9 cellular contexts compared by ENCODE assay signal in genomic region chr6:132962936-132963579, GRCh38.
DNase-seq lines count a peak whose midpoint lies in the region; ATAC-seq, FAIRE-seq and TF ChIP-seq lines count a peak whose summit lies in the region.
"Had no signal": no experiment of that assay in that cellular context is flagged by ENCODE, and none has a peak within 500 bp of the region (broad histone marks: within the 10 kb centered on the region; RNA-seq: fewer than 3 reads in every experiment).

No MANE protein-coding gene starts in this region.

- no peak overlapping the region for H3K27ac ChIP-seq in HepG2 (ENCODE audit: extremely low read length, insufficient read depth, low read length)

- H3K27me3 Mint-ChIP-seq in WTC11 (ENCODE audit: low read depth): no peaks in the 10 kb centered on the region

- TF ChIP-seq CTCF in AG04449 (IDR thresholded peaks at IDR 0.05; ENCODE audit: insufficient read depth, low read length, missing control alignments) (peak; percentile 79), WTC11 (IDR thresholded peaks at IDR 0.05) (peak; percentile 74), HepG2 (CRISPR knock-in tag; IDR thresholded peaks at IDR 0.05) (peak; percentile 92)

- peaks cover 25% of the 10 kb centered on the region for H3K4me1 Mint-ChIP-seq in WTC11

- DNase-seq in AG04449 (ENCODE audit: low read depth, low spot score): no peak
- DNase-seq in NCI-H2107 (lab: John Stamatoyannopoulos, UW): peak; percentile 19
- DNase-seq in WTC11 (ENCODE audit: low spot score): peak; percentile 91
- peak; percentile 51 for DNase-seq in cerebellar cortex (ENCODE audit: low spot score)
- peak; percentile 79 for DNase-seq in HepG2 (ENCODE audit: low spot score)
- peak; percentile 21 for DNase-seq in stimulated activated CD8-positive, alpha-beta memory T cell treated with anti-CD3 and anti-CD28 coated beads, Interleukin-12 subunit alpha, Interleukin-12 subunit beta, amount 100 ng/mL, for 24 hours (ENCODE audit: extremely low read depth)

- WGBS in HepG2 (ENCODE audit: low lambda C conversion rate): 44% methylated on average over 6 of the region's 6 CpGs

- in situ Hi-C loops in HepG2 (cut with HindIII; ENCODE audit: extremely low pct_ligation_motif_present, low pct_unique_long_range_greater_than_20kb): loop anchor here (5.0 to 10.0 kb wide), 2 partner anchors 79 to 552 kb away; no protein-coding TSS in a partner anchor

- intact Hi-C loops in HepG2 (cut with micrococcal nuclease; ENCODE audit: unreplicated experiment): loop anchor here (1.0 to 5.0 kb wide), 7 partner anchors 77 to 590 kb away; no protein-coding TSS in a partner anchor

- H3K4me2 ChIP-seq in HepG2 (ENCODE audit: low read depth, low read length): no peak overlapping the region

- H3K79me2 ChIP-seq in HepG2 (ENCODE audit: insufficient read depth, low read length): no peaks in the 10 kb centered on the region

- peaks cover 39% of the 10 kb centered on the region for H3K4me1 ChIP-seq in HepG2 (ENCODE audit: insufficient read depth, low read length)

- no peaks in the 10 kb centered on the region for H3K36me3 ChIP-seq in HepG2 (replicated peaks in 1 of 2; ENCODE audit: control insufficient read depth in 1 of 2, insufficient read depth in 2 of 2, low read length in 2 of 2)

- H4K20me1 ChIP-seq in HepG2 (ENCODE audit: insufficient read depth, low read length): no peaks in the 10 kb centered on the region

- TF ChIP-seq POLR2A in GM18505 (IDR thresholded peaks at IDR 0.05; ENCODE audit: borderline replicate concordance, extremely low read depth, insufficient read depth, insufficient read length) (no peak), HepG2 (IDR thresholded peaks at IDR 0.05; ENCODE audit: insufficient read depth in 1 of 2, low read depth in 2 of 2, low read length in 2 of 2) (no peak)

- H3K27me3 ChIP-seq in HepG2 (ENCODE audit: control insufficient read depth in 1 of 2, insufficient read depth in 2 of 2, low read length in 2 of 2): no peaks in the 10 kb centered on the region

- H3K4me3 ChIP-seq in AG04449 (ENCODE audit: low read depth, low read length): no peak overlapping the region
- no peak overlapping the region for H3K4me3 ChIP-seq in HepG2 (replicated peaks in 1 of 3; ENCODE audit: insufficient read depth in 1 of 3, low read depth in 2 of 3, low read length in 3 of 3)

- TF ChIP-seq RAD21 in HepG2 (CRISPR knock-in tag; IDR thresholded peaks at IDR 0.05): peak; percentile 94

- H3K9me3 ChIP-seq in HepG2 (ENCODE audit: low read length): no peaks in the 10 kb centered on the region

- POLR2A ChIA-PET in AG04449 (lab: Yijun Ruan, JAX) (no interaction called here), WTC11 (lab: Charles Lee) (no interaction called here), HepG2 (lab: Yijun Ruan, JAX) (interaction anchor here (0.7 to 1.0 kb wide), 2 partner anchors 72 to 147 kb away, joined by 3 to 4 read pairs; no protein-coding TSS in a partner anchor)

- TF ChIP-seq EP300 in HepG2 (IDR thresholded peaks at IDR 0.05; ENCODE audit: low read depth in 2 of 2, low read length in 2 of 2) (no peak), HepG2 (CRISPR knock-in tag; IDR thresholded peaks at IDR 0.05; ENCODE audit: borderline replicate concordance) (no peak)

- H3K4me3 Mint-ChIP-seq in WTC11: no peak overlapping the region
- H3K4me3 Mint-ChIP-seq: stimulated activated naive CD8-positive, alpha-beta T cell treated with anti-CD3 and anti-CD28 coated beads, Interleukin-15, Interleukin-2, amounts not matched to agents 100 ng/mL and 50 ng/mL, for 24 hours had no signal

- ATAC-seq in GM18505 (IDR thresholded peaks at IDR 0.05; ENCODE audit: unreplicated experiment) (peak; percentile 77), HG02981 (IDR thresholded peaks at IDR 0.05; ENCODE audit: unreplicated experiment) (peak; percentile 80), WTC11 (peak; percentile 98), HepG2 (peak; percentile 99)

- CTCF ChIA-PET in AG04449 (lab: Yijun Ruan, JAX) (interaction anchor here (0.8 to 2.9 kb wide), 21 partner anchors 9 to 1134 kb away, joined by 3 to 22 read pairs (median 5); no protein-coding TSS in a partner anchor), WTC11 (lab: Charles Lee) (interaction anchor here (0.7 to 3.9 kb wide), 28 partner anchors 9 to 958 kb away, joined by 3 to 56 read pairs (median 4); no protein-coding TSS in a partner anchor), HepG2 (lab: Yijun Ruan, JAX; ENCODE audit: low intra/inter-chr PET ratio, low total read pairs) (interaction anchor here (0.6 to 4.0 kb wide), 6 partner anchors 77 to 591 kb away, joined by 3 to 84 read pairs (median 4); no protein-coding TSS in a partner anchor)

- H2AFZ ChIP-seq in HepG2 (ENCODE audit: low read length): no peak overlapping the region

- no peak overlapping the region; the same call in 1 of the 2 replicates for H3K27ac Mint-ChIP-seq in WTC11
- H3K27ac Mint-ChIP-seq: stimulated activated naive CD8-positive, alpha-beta T cell treated with anti-CD3 and anti-CD28 coated beads, Interleukin-15, Interleukin-2, amounts not matched to agents 100 ng/mL and 50 ng/mL, for 24 hours had no signal

- no peaks in the 10 kb centered on the region for H3K36me3 Mint-ChIP-seq in WTC11

- H3K9ac ChIP-seq in HepG2 (ENCODE audit: insufficient read depth, low read depth, low read length): no peak overlapping the region

- no TSS peak for BruUV-seq in HepG2 (replicated peaks; lab: Mats Ljungman, UMichigan)

- H3K9me3 Mint-ChIP-seq in WTC11: no peaks in the 10 kb centered on the region
- H3K9me3 Mint-ChIP-seq: stimulated activated naive CD8-positive, alpha-beta T cell treated with anti-CD3 and anti-CD28 coated beads, Interleukin-15, Interleukin-2, amounts not matched to agents 100 ng/mL and 50 ng/mL, for 24 hours had no signal

- FAIRE-seq in HepG2 (lab: Jason Lieb, UNC): peak; percentile 72

TF ChIP-seq in WTC11, 78 proteins besides CTCF, POLR2A, EP300 and RAD21:
- TF ChIP-seq ZNF423 (CRISPR knock-in tag; IDR thresholded peaks at IDR 0.05): no peak
- no peak for TF ChIP-seq MYBL2 (CRISPR knock-in tag; IDR thresholded peaks at IDR 0.05)
- 0 out of 2 replicates have a peak, but pooled peaks have one; percentile 16 for TF ChIP-seq GABPB1 (CRISPR knock-in tag; IDR thresholded peaks at IDR 0.05)

TF ChIP-seq in HepG2, 621 proteins besides CTCF, POLR2A, EP300 and RAD21 (continues in another document):
- TF ChIP-seq, protein P1, sequence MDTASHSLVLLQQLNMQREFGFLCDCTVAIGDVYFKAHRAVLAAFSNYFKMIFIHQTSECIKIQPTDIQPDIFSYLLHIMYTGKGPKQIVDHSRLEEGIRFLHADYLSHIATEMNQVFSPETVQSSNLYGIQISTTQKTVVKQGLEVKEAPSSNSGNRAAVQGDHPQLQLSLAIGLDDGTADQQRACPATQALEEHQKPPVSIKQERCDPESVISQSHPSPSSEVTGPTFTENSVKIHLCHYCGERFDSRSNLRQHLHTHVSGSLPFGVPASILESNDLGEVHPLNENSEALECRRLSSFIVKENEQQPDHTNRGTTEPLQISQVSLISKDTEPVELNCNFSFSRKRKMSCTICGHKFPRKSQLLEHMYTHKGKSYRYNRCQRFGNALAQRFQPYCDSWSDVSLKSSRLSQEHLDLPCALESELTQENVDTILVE (CRISPR knock-in tag; IDR thresholded peaks at IDR 0.05): no peak
- 0 out of 2 replicates have a peak, but pooled peaks have one; percentile 14 for TF ChIP-seq THAP11 (CRISPR knock-in tag; IDR thresholded peaks at IDR 0.05)
- no peak for TF ChIP-seq ATM (IDR thresholded peaks at IDR 0.05; ENCODE audit: borderline replicate concordance)
- no peak for TF ChIP-seq ZNF737 (CRISPR knock-in tag; IDR thresholded peaks at IDR 0.05; ENCODE audit: borderline replicate concordance)
- TF ChIP-seq ZNF619 (CRISPR knock-in tag; IDR thresholded peaks at IDR 0.05): peak; percentile 45; the same call in 1 of the 2 replicates
- TF ChIP-seq MIER2 (CRISPR knock-in tag; IDR thresholded peaks at IDR 0.05): 0 out of 2 replicates have a peak, but pooled peaks have one; percentile 24
- TF ChIP-seq MAZ (IDR thresholded peaks at IDR 0.05; ENCODE audit: borderline replicate concordance, low read depth, low read length): no peak
- TF ChIP-seq MAZ (CRISPR knock-in tag; IDR thresholded peaks at IDR 0.05; ENCODE audit: low read depth): peak; percentile 48; the same call in 1 of the 2 replicates
- no peak for TF ChIP-seq GLI4 (CRISPR knock-in tag; IDR thresholded peaks at IDR 0.05; ENCODE audit: borderline replicate concordance)
- no peak for TF ChIP-seq ZNF34 (CRISPR knock-in tag; IDR thresholded peaks at IDR 0.05; ENCODE audit: borderline replicate concordance)
- 0 out of 2 replicates have a peak, but pooled peaks have one; percentile 14 for TF ChIP-seq ZNF644 (CRISPR knock-in tag; IDR thresholded peaks at IDR 0.05; ENCODE audit: low read depth)
- 0 out of 2 replicates have a peak, but pooled peaks have one; percentile 32 for TF ChIP-seq FOXO1 (CRISPR knock-in tag; IDR thresholded peaks at IDR 0.05)
- 0 out of 2 replicates have a peak, but pooled peaks have one; percentile 39 for TF ChIP-seq TOE1 (CRISPR knock-in tag; IDR thresholded peaks at IDR 0.05)
- TF ChIP-seq GATAD2A (CRISPR knock-in tag; IDR thresholded peaks at IDR 0.05): peak; percentile 65
- 0 out of 2 replicates have a peak, but pooled peaks have one; percentile 83 for TF ChIP-seq MYNN (CRISPR knock-in tag; IDR thresholded peaks at IDR 0.05; ENCODE audit: low read depth)
- TF ChIP-seq TEAD3 (CRISPR knock-in tag; optimal IDR thresholded peaks at IDR 0.05; ENCODE audit: borderline replicate concordance): peak; percentile 52
- TF ChIP-seq POGK (CRISPR knock-in tag; conservative IDR thresholded peaks at IDR 0.05): 0 out of 2 replicates have a peak, but pooled peaks have one; percentile 55
- peak; percentile 44; the same call in 1 of the 2 replicates for TF ChIP-seq NCOA2 (CRISPR knock-in tag; IDR thresholded peaks at IDR 0.05)
- peak; percentile 29; the same call in 1 of the 2 replicates for TF ChIP-seq FOXA3 (CRISPR knock-in tag; IDR thresholded peaks at IDR 0.05)
- peak; percentile 98 for TF ChIP-seq STAG1 (CRISPR knock-in tag; IDR thresholded peaks at IDR 0.05)
- TF ChIP-seq MTA1 (CRISPR knock-in tag; IDR thresholded peaks at IDR 0.05; ENCODE audit: borderline replicate concordance): no peak
